1 cellular context compared by ENCODE assay signal in genomic region chr7:23135765-23136164, GRCh38.
TF ChIP-seq lines count a peak whose summit lies in the region.

No MANE protein-coding gene starts in this region.

TF ChIP-seq in IMR-90, 13 proteins besides CTCF, POLR2A, EP300 and RAD21 (continued from another document):
- TF ChIP-seq ELK1 (IDR thresholded peaks at IDR 0.05; ENCODE audit: borderline replicate concordance, low read depth, low read length) (no peak), MAZ (IDR thresholded peaks at IDR 0.05; ENCODE audit: borderline replicate concordance, low read depth, low read length) (no peak), CEBPB (IDR thresholded peaks at IDR 0.05; ENCODE audit: low read depth, low read length) (no peak), CHD1 (IDR thresholded peaks at IDR 0.05; ENCODE audit: low read depth, low read length) (no peak), RFX5 (IDR thresholded peaks at IDR 0.05; ENCODE audit: low read depth, low read length) (no peak), MXI1 (IDR thresholded peaks at IDR 0.05; ENCODE audit: borderline replicate concordance, low read depth, low read length) (no peak), RCOR1 (IDR thresholded peaks at IDR 0.05; ENCODE audit: insufficient replicate concordance, low read length) (no peak)
- TF ChIP-seq, protein P1, sequence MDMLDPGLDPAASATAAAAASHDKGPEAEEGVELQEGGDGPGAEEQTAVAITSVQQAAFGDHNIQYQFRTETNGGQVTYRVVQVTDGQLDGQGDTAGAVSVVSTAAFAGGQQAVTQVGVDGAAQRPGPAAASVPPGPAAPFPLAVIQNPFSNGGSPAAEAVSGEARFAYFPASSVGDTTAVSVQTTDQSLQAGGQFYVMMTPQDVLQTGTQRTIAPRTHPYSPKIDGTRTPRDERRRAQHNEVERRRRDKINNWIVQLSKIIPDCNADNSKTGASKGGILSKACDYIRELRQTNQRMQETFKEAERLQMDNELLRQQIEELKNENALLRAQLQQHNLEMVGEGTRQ (IDR thresholded peaks at IDR 0.05; ENCODE audit: low read depth, low read length): no peak
